Comparison of ENCODE assay signal across 8 cellular contexts in the genomic region with DNA sequence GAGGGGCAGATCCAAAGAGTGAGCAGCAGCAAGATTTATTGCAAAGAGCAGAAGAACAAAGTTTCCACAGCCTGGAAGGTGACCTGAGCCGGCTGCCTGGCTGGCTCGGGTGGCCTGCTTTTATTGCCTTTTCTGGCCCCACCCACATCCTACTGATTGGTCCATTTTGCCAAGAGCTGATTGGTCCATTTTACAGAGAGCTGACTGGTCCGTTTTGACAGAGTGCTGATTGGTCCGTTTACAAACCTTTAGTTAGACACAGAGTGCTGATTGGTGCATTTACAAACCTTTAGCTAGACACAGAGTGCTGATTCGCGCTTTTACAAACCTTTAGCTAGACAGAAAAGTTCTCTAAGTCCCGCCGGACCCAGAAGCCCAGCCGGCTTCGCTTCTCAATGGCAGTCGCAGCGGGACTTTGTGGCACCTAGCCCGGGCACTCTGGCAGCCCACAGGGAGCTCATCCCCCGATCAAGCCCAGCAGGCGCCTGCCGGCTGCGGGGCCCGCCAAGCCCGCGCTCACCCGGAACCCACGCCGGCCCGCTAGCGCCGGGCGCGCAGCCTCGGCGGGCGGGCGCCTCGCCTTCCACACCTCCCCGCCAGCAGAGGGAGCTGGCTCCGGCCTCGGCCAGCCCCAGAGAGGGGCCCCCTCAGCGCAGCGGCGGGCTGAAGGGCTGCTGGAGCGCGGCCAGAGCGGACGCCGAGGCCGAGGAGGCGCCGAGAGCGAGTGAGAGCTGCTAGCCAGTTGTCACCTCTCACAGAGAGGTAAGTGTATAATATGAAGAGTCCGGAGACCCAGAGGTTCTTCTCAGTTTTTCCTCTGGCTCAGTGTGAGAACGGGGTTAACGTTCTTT.
DNase-seq lines count a peak whose midpoint lies in the region; ATAC-seq and TF ChIP-seq lines count a peak whose summit lies in the region.

No MANE protein-coding gene starts in this region.

- H3K4me3 ChIP-seq in body of pancreas (no peak overlapping the region), left lung (peak overlapping the region; percentile 22 to 29)

- ATAC-seq in body of pancreas: peak; percentile 85
- ATAC-seq in left lung: peak; percentile 89
- ATAC-seq in HG03442 (IDR thresholded peaks at IDR 0.05; ENCODE audit: unreplicated experiment): no peak

- DNase-seq in SKM-1 treated with dmso at 0.1 percent for 144 hours (lab: John Stamatoyannopoulos, UW; ENCODE audit: unreplicated experiment) (peak; percentile 20), SKM-1 (lab: John Stamatoyannopoulos, UW; ENCODE audit: unreplicated experiment) (no peak), body of pancreas (peak; percentile 24 to 61 (median 54)), left lung (peak; percentile 34 to 80), type B pancreatic cell (ENCODE audit: extremely low spot score, unreplicated experiment) (no peak), OCI-M2 (lab: John Stamatoyannopoulos, UW; ENCODE audit: unreplicated experiment) (no peak), SIG-M5 treated with dmso at 0.1 percent for 504 hours (lab: John Stamatoyannopoulos, UW; ENCODE audit: unreplicated experiment) (no peak)

- H3K27me3 Mint-ChIP-seq in type B pancreatic cell: no peaks in the 10 kb centered on the region

- peaks cover 6% of the 10 kb centered on the region for H3K9me3 Mint-ChIP-seq in type B pancreatic cell

- peaks cover under 1% of the 10 kb centered on the region for H3K4me1 Mint-ChIP-seq in type B pancreatic cell (ENCODE audit: unreplicated experiment)

- H3K27ac ChIP-seq in body of pancreas: peak overlapping the region in 1 of 4 donors; percentile 2
- no peak overlapping the region for H3K27ac ChIP-seq in left lung

- H3K27me3 ChIP-seq in body of pancreas (no peaks in the 10 kb centered on the region), left lung (peaks cover 0 to 8% of the 10 kb centered on the region in 2 donors)

- peak in 5 of 7 experiments; percentile 11 to 61 (median 42) for TF ChIP-seq CTCF in body of pancreas (IDR thresholded peaks at IDR 0.05)
- peak in 1 of 2 donors; percentile 35 for TF ChIP-seq CTCF in left lung (IDR thresholded peaks at IDR 0.05)
- no peak for TF ChIP-seq CTCF in type B pancreatic cell (conservative IDR thresholded peaks at IDR 0.05)

- H3K9me3 ChIP-seq in body of pancreas (no peaks in the 10 kb centered on the region), left lung (peaks cover 0 to 28% of the 10 kb centered on the region in 2 donors)

- no peaks in the 10 kb centered on the region for H3K36me3 Mint-ChIP-seq in type B pancreatic cell

- no peak overlapping the region for H3K27ac Mint-ChIP-seq in type B pancreatic cell

- no peaks in the 10 kb centered on the region for H3K4me1 ChIP-seq in body of pancreas
- H3K4me1 ChIP-seq in left lung: no peaks in the 10 kb centered on the region

- intact Hi-C loops in body of pancreas (cut with DNase I): no loop called here
- intact Hi-C loops in left lung (cut with DNase I): no loop called here

- H3K36me3 ChIP-seq in body of pancreas (replicated peaks in 1 of 2; ENCODE audit: insufficient read depth in 1 of 2, low read depth in 2 of 2): no peaks in the 10 kb centered on the region
- no peaks in the 10 kb centered on the region for H3K36me3 ChIP-seq in left lung

- no peak for TF ChIP-seq POLR2A in body of pancreas (IDR thresholded peaks at IDR 0.05)

- 33 to 48% methylated on average over 12 to 51 of the region's 51 CpGs for WGBS in body of pancreas, 2 donors

- H3K4me3 Mint-ChIP-seq in type B pancreatic cell: peak overlapping the region; percentile 71

Comparison
In these comparisons a context has a peak if more than half of its experiments do, and no peak if none do; other contexts are left out.
1. DNase-seq: peak in SKM-1 treated with dmso at 0.1 percent for 144 hours (single experiment), body of pancreas (4 of 4) and left lung (2 of 2); none in SKM-1 (single experiment), type B pancreatic cell (single experiment), OCI-M2 (single experiment) and SIG-M5 treated with dmso at 0.1 percent for 504 hours (single experiment).
2. H3K4me3 ChIP-seq: peak in left lung (2 of 2); none in body of pancreas (0 of 2).